8 cellular contexts compared by ENCODE assay signal in the genomic region with DNA sequence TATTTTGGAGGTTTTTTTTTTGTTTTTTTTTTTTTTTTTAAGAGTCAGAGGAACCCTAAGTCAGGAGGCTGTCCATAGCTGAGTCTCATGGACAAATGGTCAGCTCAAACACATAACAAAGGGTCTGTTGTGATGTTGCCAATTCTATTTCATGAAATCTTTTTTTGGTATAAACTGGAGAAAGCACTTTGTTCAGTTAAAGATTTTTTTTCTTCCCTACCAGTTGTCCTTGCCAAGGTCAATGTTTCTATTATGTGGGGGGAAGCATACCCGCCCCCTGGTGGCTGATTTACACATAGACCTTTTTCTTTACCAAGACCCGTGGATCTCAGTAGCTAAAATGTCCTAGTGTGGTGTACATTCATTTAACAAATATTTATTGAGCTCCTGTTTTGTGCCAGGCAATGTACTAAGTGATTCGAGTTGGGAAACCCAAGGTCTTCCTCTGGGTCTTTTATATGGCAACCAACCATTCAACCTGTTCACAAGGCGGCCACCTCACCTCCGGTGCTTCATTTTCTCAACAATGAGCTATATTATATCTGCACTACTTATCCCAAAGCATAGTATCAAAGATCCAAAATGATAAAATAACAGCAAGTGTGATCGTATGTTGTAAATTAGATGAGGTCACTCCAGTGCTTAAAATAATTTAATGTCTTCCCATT.
A peak's percentile ranks its signal among the peaks of the same experiment; 100 is the strongest.
DNase-seq lines count a peak whose midpoint lies in the region; ATAC-seq and TF ChIP-seq lines count a peak whose summit lies in the region.

No MANE protein-coding gene starts in this region.

- H3K36me3 Mint-ChIP-seq in mesothelial cell of epicardium: no peaks in the 10 kb centered on the region

- peak; percentile 75 for TF ChIP-seq CTCF in AG09309 (IDR thresholded peaks at IDR 0.05; ENCODE audit: control insufficient read depth, insufficient read depth, low read depth, low read length, missing control alignments)
- peak in 5 of 6 experiments; percentile 33 to 65 (median 45) for TF ChIP-seq CTCF in Peyer's patch (IDR thresholded peaks at IDR 0.05)
- TF ChIP-seq CTCF in mesothelial cell of epicardium (IDR thresholded peaks at IDR 0.05; ENCODE audit: unreplicated experiment): peak; percentile 58

- TF ChIP-seq POLR2A in Peyer's patch (IDR thresholded peaks at IDR 0.05): no peak

- H3K36me3 ChIP-seq in Peyer's patch: no peaks in the 10 kb centered on the region

- ATAC-seq in HG03342 (IDR thresholded peaks at IDR 0.05; ENCODE audit: unreplicated experiment): peak; percentile 77
- ATAC-seq in GM19397 (IDR thresholded peaks at IDR 0.05; ENCODE audit: unreplicated experiment): no peak

- no peak overlapping the region for H3K27ac ChIP-seq in Peyer's patch

- DNase-seq in AG09309 (ENCODE audit: low read depth): peak; percentile 51
- DNase-seq in GM03348 (ENCODE audit: low spot score): peak; percentile 55
- peak in 2 of 3 donors; percentile 52 to 62 for DNase-seq in Peyer's patch
- DNase-seq in dermis microvascular lymphatic vessel endothelial cell (ENCODE audit: low read depth in 2 of 2): peak; percentile 36 to 37
- no peak for DNase-seq in mesothelial cell of epicardium (ENCODE audit: low spot score in 2 of 2, unreplicated experiment in 2 of 2)
- no peak for DNase-seq in NCI-H1048 (lab: John Stamatoyannopoulos, UW)

- H3K27ac Mint-ChIP-seq in mesothelial cell of epicardium: no peak overlapping the region

- H3K9me3 ChIP-seq in Peyer's patch: no peaks in the 10 kb centered on the region

- no peaks in the 10 kb centered on the region for H3K4me1 Mint-ChIP-seq in mesothelial cell of epicardium

- H3K4me3 ChIP-seq in AG09309 (ENCODE audit: control insufficient read depth, low read depth, low read length) (no peak overlapping the region), Peyer's patch (no peak overlapping the region)

- H3K4me3 Mint-ChIP-seq in mesothelial cell of epicardium: no peak overlapping the region

- H3K27me3 Mint-ChIP-seq in mesothelial cell of epicardium (ENCODE audit: low read depth): peaks cover 2% of the 10 kb centered on the region

- no peaks in the 10 kb centered on the region for H3K4me1 ChIP-seq in Peyer's patch

- H3K9me3 Mint-ChIP-seq in mesothelial cell of epicardium: peaks cover 10% of the 10 kb centered on the region

- H3K27me3 ChIP-seq in Peyer's patch: no peaks in the 10 kb centered on the region

Comparison
In these comparisons a context has a peak if more than half of its experiments do, and no peak if none do; other contexts are left out.
1. DNase-seq: peak in AG09309 (single experiment), GM03348 (single experiment), Peyer's patch (2 of 3) and dermis microvascular lymphatic vessel endothelial cell (2 of 2); none in mesothelial cell of epicardium (0 of 2) and NCI-H1048 (single experiment).
2. Peak in every context shown above with its lines, with median percentiles within 50 percentile points of each other: CTCF ChIP-seq.